In the genomic region with DNA sequence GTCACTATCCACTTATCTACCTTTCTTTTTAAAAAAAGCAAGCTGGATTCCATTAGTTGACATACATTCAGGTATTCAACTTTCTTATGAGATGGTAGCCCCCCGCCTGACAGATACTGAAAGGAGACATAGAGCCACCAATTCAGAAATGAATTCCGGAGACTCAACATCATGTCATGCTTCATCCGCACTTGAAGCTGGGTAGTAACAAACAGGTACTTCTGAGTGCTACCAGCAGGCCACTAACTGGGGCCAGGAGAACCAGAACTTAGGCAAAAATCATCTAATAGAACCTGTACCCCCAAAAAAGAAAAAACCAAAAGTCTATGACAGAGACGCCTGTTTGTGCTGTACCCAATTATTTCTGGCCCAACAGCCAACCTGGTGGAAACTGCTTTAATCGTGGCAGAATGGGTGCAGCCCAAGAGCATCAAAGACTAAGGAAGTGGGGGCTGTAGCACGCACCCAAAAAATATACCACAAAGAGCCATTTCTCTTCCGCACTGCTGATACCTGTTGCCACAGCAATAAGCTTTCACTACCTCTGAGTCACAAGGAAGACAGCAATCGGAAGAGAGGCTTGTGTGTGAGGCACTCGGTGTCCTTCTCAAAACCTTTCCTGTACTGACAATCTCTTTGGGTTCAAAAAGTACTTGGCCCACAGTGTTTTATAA, we compare ENCODE assay signal across 10 cellular contexts.
DNase-seq lines count a peak whose midpoint lies in the region; TF ChIP-seq lines count a peak whose summit lies in the region.
"Had no signal": no experiment of that assay in that cellular context is flagged by ENCODE, and none has a peak within 500 bp of the region (broad histone marks: within the 10 kb centered on the region; RNA-seq: fewer than 3 reads in every experiment).

No MANE protein-coding gene starts in this region.

- no peaks in the 10 kb centered on the region for H3K9me3 Mint-ChIP-seq in activated T-helper 1 cell treated with anti-CD3 and anti-CD28 coated beads, Interleukin-12 subunit alpha, Interleukin-12 subunit beta, Interleukin-2, Interleukin-4 antibody, amounts not matched to agents 30 ng/mL and 10 ng/mL and 1 ng/mL, durations not matched to agents 14 hours and 24 hours and 36 hours
- no peaks in the 10 kb centered on the region for H3K9me3 Mint-ChIP-seq in immature natural killer cell

- no peaks in the 10 kb centered on the region for H3K27me3 ChIP-seq in brain microvascular endothelial cell (replicated peaks)

- H3K4me1 Mint-ChIP-seq in activated T-helper 1 cell treated with anti-CD3 and anti-CD28 coated beads, Interleukin-12 subunit alpha, Interleukin-12 subunit beta, Interleukin-2, Interleukin-4 antibody, amounts not matched to agents 30 ng/mL and 10 ng/mL and 1 ng/mL, durations not matched to agents 14 hours and 24 hours and 36 hours (ENCODE audit: low read depth) = peaks cover 61% of the 10 kb centered on the region
- peaks cover 0 to 15% of the 10 kb centered on the region in 2 donors for H3K4me1 Mint-ChIP-seq in immature natural killer cell

- peaks cover 20% of the 10 kb centered on the region for H3K36me3 Mint-ChIP-seq in activated T-helper 1 cell treated with anti-CD3 and anti-CD28 coated beads, Interleukin-12 subunit alpha, Interleukin-12 subunit beta, Interleukin-2, Interleukin-4 antibody, amounts not matched to agents 30 ng/mL and 10 ng/mL and 1 ng/mL, durations not matched to agents 14 hours and 24 hours and 36 hours (ENCODE audit: low read depth)
- H3K36me3 Mint-ChIP-seq in immature natural killer cell = peaks cover 0 to 6% (median 3%) of the 10 kb centered on the region in 3 donors

- DNase-seq in activated CD4-positive, CD25-positive, alpha-beta regulatory T cell treated with anti-CD3 and anti-CD28 coated beads, Interleukin-2, amount 50 U/mL, for 16 hours (ENCODE audit: low read depth, low spot score) = peak; percentile 55
- DNase-seq in activated CD4-positive, CD25-positive, alpha-beta regulatory T cell treated with anti-CD3 and anti-CD28 coated beads, Interleukin-2, amount 50 U/mL, for 72 hours = no peak
- peak; percentile 69 for DNase-seq in activated T-helper 1 cell treated with anti-CD3 and anti-CD28 coated beads, Interleukin-12 subunit alpha, Interleukin-12 subunit beta, Interleukin-2, Interleukin-4 antibody, amounts not matched to agents 30 ng/mL and 10 ng/mL and 1 ng/mL, durations not matched to agents 14 hours and 24 hours and 36 hours (ENCODE audit: low spot score)
- DNase-seq in immature natural killer cell (peak; percentile 25 to 54 (median 37)), putamen (ENCODE audit: low spot score) (no peak), NCI-H1694 (lab: John Stamatoyannopoulos, UW) (no peak), brain microvascular endothelial cell (no peak)
- DNase-seq in stimulated activated naive CD4-positive, alpha-beta T cell (lab: John Stamatoyannopoulos, UW) = peak in 5 of 6 experiments; percentile 31 to 88 (median 73)
- DNase-seq: NCI-H2107 had no signal

- peaks cover 45% of the 10 kb centered on the region for H3K36me3 ChIP-seq in brain microvascular endothelial cell (replicated peaks)

- TF ChIP-seq CTCF in brain microvascular endothelial cell (IDR thresholded peaks at IDR 0.05; ENCODE audit: low read depth, low read length, missing control alignments) = no peak

- H3K27ac ChIP-seq in brain microvascular endothelial cell = no peak overlapping the region

- peaks cover 9% of the 10 kb centered on the region for H3K27me3 Mint-ChIP-seq in activated T-helper 1 cell treated with anti-CD3 and anti-CD28 coated beads, Interleukin-12 subunit alpha, Interleukin-12 subunit beta, Interleukin-2, Interleukin-4 antibody, amounts not matched to agents 30 ng/mL and 10 ng/mL and 1 ng/mL, durations not matched to agents 14 hours and 24 hours and 36 hours (ENCODE audit: insufficient read depth)
- peaks cover 2 to 9% (median 3%) of the 10 kb centered on the region in 3 donors for H3K27me3 Mint-ChIP-seq in immature natural killer cell (ENCODE audit: low read depth in 3 of 3)

- H3K27ac Mint-ChIP-seq in activated T-helper 1 cell treated with anti-CD3 and anti-CD28 coated beads, Interleukin-12 subunit alpha, Interleukin-12 subunit beta, Interleukin-2, Interleukin-4 antibody, amounts not matched to agents 30 ng/mL and 10 ng/mL and 1 ng/mL, durations not matched to agents 14 hours and 24 hours and 36 hours = peak overlapping the region; percentile 82
- peak overlapping the region in 5 of 6 donors; percentile 15 to 74 (median 46) for H3K27ac Mint-ChIP-seq in immature natural killer cell

- no peak overlapping the region for H3K4me3 ChIP-seq in brain microvascular endothelial cell (ENCODE audit: low read depth, low read length)
- H3K4me3 ChIP-seq: skin epidermis had no signal

- in situ Hi-C loops in brain microvascular endothelial cell (cut with HindIII; ENCODE audit: low pct_ligation_motif_present, low sequenced_read_pairs) = no loop called here

- H3K4me3 Mint-ChIP-seq in activated T-helper 1 cell treated with anti-CD3 and anti-CD28 coated beads, Interleukin-12 subunit alpha, Interleukin-12 subunit beta, Interleukin-2, Interleukin-4 antibody, amounts not matched to agents 30 ng/mL and 10 ng/mL and 1 ng/mL, durations not matched to agents 14 hours and 24 hours and 36 hours = peak overlapping the region; percentile 64
- H3K4me3 Mint-ChIP-seq in immature natural killer cell = peak overlapping the region in 2 of 5 donors; percentile 12 to 18

- intact Hi-C loops in activated T-helper 1 cell treated with anti-CD3 and anti-CD28 coated beads, Interleukin-12 subunit alpha, Interleukin-12 subunit beta, Interleukin-2, Interleukin-4 antibody, amounts not matched to agents 30 ng/mL and 10 ng/mL and 1 ng/mL, durations not matched to agents 14 hours and 24 hours and 36 hours (cut with micrococcal nuclease) = loop anchor here (1.0 to 5.0 kb wide), 3 partner anchors 27 to 132 kb away; no protein-coding TSS in a partner anchor

Comparison
In these comparisons a context has a peak if more than half of its experiments do, and no peak if none do; other contexts are left out.
1. DNase-seq: peak in activated CD4-positive, CD25-positive, alpha-beta regulatory T cell treated with anti-CD3 and anti-CD28 coated beads, Interleukin-2, amount 50 U/mL, for 16 hours (single experiment), activated T-helper 1 cell treated with anti-CD3 and anti-CD28 coated beads, Interleukin-12 subunit alpha, Interleukin-12 subunit beta, Interleukin-2, Interleukin-4 antibody, amounts not matched to agents 30 ng/mL and 10 ng/mL and 1 ng/mL, durations not matched to agents 14 hours and 24 hours and 36 hours (single experiment), immature natural killer cell (3 of 3) and stimulated activated naive CD4-positive, alpha-beta T cell (5 of 6); none in activated CD4-positive, CD25-positive, alpha-beta regulatory T cell treated with anti-CD3 and anti-CD28 coated beads, Interleukin-2, amount 50 U/mL, for 72 hours (single experiment), putamen (single experiment), NCI-H1694 (single experiment) and brain microvascular endothelial cell (single experiment).